2 cellular contexts compared by ENCODE assay signal in genomic region chr20:61454053-61454452, GRCh38.
TF ChIP-seq lines count a peak whose summit lies in the region.

No MANE protein-coding gene starts in this region.

TF ChIP-seq in GM23338, 12 proteins besides CTCF, POLR2A, EP300 and RAD21:
- TF ChIP-seq ZNF462 (CRISPR knock-in tag; IDR thresholded peaks at IDR 0.05) (no peak), ZNF331 (CRISPR knock-in tag; IDR thresholded peaks at IDR 0.05; ENCODE audit: low read depth) (no peak), NANOG (IDR thresholded peaks at IDR 0.05; ENCODE audit: borderline replicate concordance) (no peak), POLR2AphosphoS5 (IDR thresholded peaks at IDR 0.05; ENCODE audit: low read depth) (no peak), REST (IDR thresholded peaks at IDR 0.05; ENCODE audit: unreplicated experiment) (no peak)
TF ChIP-seq in GM23338: peak in this region for 0.

TF ChIP-seq in K562, 482 proteins besides CTCF, POLR2A, EP300 and RAD21 (continued from another document):
- TF ChIP-seq RREB1 (CRISPR knock-in tag; IDR thresholded peaks at IDR 0.05): no peak
- TF ChIP-seq ZNF197 (CRISPR knock-in tag; IDR thresholded peaks at IDR 0.05; ENCODE audit: low read depth): no peak
- TF ChIP-seq MEF2A (IDR thresholded peaks at IDR 0.05; ENCODE audit: control insufficient read depth, low read depth, low read length): no peak
TF ChIP-seq in K562: peak in this region for 1.
